In the genomic region with DNA sequence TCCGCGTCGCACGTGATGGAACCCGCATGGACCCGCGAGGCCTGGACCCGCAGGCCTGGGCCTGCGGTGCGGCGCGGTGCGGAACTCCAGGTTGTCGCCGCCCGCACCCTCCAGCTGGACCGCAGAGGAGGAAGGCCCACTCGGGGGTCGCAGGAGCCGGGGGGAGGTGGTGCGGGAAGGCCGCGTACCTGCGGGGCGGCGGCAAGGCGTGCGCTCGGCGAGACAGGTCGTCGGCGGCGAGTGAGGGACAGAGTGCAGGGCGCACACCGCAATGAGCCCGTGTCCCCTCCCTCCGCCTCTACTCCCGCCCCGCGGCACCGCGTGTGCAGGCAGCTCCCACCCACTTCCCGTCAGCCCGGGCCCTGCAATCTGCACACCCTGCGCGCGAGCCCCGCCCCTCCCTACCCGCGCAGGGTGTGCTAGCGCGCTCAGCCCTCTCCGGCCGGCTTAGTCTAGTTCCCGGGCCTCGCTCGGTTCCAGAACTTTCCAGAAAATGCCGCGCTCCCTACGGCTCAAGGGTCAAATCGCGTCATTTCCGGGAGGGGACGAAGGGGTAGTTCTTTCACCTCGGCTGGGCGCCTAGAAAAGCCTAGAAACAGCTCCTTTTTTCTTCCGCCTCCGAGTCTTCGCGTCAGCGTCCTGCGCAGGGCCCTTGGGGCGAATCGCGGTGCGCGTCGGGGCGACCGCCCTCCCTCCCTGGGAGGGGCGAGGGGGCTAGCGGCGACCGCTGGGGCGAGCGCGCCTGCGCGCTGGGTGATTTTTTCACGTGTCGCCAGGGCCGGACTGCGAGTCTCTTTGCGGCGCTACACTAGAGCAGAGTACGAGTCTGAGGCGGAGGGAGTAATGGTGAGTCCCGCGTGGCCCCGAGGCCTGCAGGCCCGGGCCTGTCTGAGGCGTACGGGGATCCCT, we compare ENCODE assay signal across 1 cellular context.
TF ChIP-seq lines count a peak whose summit lies in the region.

A gene (minus strand): TSS at position 247 of the 909 bp plus-strand sequence. CDS start 992 bp downstream, outside the sequence.
A gene (plus strand): TSS at position 786 of the 909 bp plus-strand sequence. CDS start 58 bp downstream, at position 844.

TF ChIP-seq in HepG2, 621 proteins besides CTCF, POLR2A, EP300 and RAD21 (continued from another document and continues in another):
- TF ChIP-seq, protein P1, sequence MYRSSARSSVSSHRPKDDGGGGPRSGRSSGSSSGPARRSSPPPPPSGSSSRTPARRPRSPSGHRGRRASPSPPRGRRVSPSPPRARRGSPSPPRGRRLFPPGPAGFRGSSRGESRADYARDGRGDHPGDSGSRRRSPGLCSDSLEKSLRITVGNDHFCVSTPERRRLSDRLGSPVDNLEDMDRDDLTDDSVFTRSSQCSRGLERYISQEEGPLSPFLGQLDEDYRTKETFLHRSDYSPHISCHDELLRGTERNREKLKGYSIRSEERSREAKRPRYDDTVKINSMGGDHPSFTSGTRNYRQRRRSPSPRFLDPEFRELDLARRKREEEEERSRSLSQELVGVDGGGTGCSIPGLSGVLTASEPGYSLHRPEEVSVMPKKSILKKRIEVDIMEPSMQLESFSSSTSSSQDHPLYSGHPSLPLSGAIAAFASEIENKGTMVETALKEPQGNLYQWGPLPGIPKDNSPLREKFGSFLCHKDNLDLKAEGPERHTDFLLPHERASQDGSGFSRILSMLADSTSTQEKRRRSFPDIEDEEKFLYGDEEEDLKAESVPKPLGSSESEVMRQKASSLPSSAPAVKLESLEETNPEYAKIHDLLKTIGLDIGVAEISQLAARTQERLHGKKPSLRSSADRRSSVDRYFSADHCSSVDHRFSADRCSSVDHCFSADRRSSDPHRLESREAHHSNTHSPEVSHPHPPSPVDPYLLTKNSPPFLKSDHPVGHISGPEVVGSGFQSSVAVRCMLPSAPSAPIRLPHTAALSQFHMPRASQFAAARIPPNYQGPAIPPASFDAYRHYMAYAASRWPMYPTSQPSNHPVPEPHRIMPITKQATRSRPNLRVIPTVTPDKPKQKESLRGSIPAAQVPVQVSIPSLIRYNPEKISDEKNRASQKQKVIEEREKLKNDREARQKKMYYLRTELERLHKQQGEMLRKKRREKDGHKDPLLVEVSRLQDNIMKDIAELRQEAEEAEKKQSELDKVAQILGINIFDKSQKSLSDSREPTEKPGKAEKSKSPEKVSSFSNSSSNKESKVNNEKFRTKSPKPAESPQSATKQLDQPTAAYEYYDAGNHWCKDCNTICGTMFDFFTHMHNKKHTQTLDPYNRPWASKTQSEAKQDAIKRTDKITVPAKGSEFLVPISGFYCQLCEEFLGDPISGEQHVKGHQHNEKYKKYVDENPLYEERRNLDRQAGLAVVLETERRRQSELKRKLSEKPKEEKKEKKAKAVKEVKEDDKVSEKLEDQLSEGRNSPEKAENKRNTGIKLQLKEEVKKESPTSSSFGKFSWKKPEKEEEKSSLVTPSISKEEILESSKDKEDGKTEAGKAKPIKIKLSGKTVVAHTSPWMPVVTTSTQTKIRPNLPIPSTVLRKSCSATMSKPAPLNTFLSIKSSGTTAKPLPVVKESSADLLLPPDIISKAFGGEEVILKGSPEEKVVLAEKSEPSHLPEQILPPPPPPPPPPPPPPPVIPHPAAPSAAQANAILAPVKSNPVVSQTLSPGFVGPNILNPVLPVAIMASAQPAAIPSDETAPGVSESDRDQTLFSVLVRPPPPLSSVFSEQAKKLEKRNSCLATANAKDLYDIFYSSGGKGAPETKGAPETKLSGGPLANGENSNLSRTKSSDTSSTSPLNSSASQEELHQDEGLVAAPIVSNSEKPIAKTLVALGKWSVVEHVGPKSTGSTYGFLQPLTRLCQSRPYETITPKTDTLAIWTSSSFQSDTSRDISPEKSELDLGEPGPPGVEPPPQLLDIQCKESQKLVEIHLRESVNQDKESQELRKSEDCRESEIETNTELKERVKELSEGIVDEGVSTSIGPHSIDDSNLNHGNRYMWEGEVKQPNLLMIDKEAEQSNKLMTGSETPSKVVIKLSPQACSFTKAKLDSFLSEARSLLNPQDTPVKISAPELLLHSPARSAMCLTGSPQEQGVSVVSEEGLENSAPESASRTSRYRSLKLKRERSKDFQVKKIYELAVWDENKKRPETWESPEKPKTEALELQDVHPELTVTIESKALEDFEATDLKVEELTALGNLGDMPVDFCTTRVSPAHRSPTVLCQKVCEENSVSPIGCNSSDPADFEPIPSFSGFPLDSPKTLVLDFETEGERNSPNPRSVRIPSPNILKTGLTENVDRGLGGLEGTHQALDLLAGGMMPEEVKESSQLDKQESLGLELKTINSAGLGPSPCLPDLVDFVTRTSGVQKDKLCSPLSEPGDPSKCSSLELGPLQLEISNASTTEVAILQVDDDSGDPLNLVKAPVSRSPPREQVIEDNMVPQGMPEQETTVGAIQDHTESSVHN (CRISPR knock-in tag; IDR thresholded peaks at IDR 0.05): peak; percentile 87; the same call in 1 of the 2 replicates
- TF ChIP-seq, protein P2, sequence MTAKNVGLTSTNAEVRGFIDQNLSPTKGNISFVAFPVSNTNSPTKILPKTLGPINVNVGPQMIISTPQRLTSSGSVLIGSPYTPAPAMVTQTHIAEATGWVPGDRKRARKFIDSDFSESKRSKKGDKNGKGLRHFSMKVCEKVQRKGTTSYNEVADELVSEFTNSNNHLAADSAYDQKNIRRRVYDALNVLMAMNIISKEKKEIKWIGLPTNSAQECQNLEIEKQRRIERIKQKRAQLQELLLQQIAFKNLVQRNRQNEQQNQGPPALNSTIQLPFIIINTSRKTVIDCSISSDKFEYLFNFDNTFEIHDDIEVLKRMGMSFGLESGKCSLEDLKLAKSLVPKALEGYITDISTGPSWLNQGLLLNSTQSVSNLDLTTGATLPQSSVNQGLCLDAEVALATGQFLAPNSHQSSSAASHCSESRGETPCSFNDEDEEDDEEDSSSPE (CRISPR knock-in tag; IDR thresholded peaks at IDR 0.05): peak; percentile 96
- TF ChIP-seq IRF2 (CRISPR knock-in tag; IDR thresholded peaks at IDR 0.05): peak; percentile 81
- TF ChIP-seq REPIN1 (CRISPR knock-in tag; IDR thresholded peaks at IDR 0.05; ENCODE audit: borderline replicate concordance, low read depth): peak; percentile 96
- TF ChIP-seq, protein P3, sequence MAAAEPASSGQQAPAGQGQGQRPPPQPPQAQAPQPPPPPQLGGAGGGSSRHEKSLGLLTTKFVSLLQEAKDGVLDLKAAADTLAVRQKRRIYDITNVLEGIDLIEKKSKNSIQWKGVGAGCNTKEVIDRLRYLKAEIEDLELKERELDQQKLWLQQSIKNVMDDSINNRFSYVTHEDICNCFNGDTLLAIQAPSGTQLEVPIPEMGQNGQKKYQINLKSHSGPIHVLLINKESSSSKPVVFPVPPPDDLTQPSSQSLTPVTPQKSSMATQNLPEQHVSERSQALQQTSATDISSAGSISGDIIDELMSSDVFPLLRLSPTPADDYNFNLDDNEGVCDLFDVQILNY (CRISPR knock-in tag; conservative IDR thresholded peaks at IDR 0.05): peak; percentile 94
- peak; percentile 50 for TF ChIP-seq ESRRA (CRISPR knock-in tag; IDR thresholded peaks at IDR 0.05; ENCODE audit: low read depth)
- TF ChIP-seq BHLHE40 (IDR thresholded peaks at IDR 0.05; ENCODE audit: low read length): peak; percentile 68
- TF ChIP-seq ZBTB42 (CRISPR knock-in tag; IDR thresholded peaks at IDR 0.05): peak; percentile 95
- peak; percentile 93; the same call in 1 of the 2 replicates for TF ChIP-seq STAT5B (CRISPR knock-in tag; IDR thresholded peaks at IDR 0.05)
- peak; percentile 80 for TF ChIP-seq HOXA7 (CRISPR knock-in tag; IDR thresholded peaks at IDR 0.05)
- peak; percentile 91 for TF ChIP-seq REXO4 (CRISPR knock-in tag; IDR thresholded peaks at IDR 0.05; ENCODE audit: borderline replicate concordance)
- TF ChIP-seq YEATS4 (CRISPR knock-in tag; IDR thresholded peaks at IDR 0.05; ENCODE audit: borderline replicate concordance): peak; percentile 99
- peak; percentile 96 for TF ChIP-seq ZFYVE20 (CRISPR knock-in tag; IDR thresholded peaks at IDR 0.05; ENCODE audit: borderline replicate concordance, low read depth)
- no peak; the same call in none of the 2 replicates for TF ChIP-seq SATB2 (CRISPR knock-in tag; IDR thresholded peaks at IDR 0.05)
- peak; percentile 99 for TF ChIP-seq ZNF619 (CRISPR knock-in tag; IDR thresholded peaks at IDR 0.05)
- TF ChIP-seq, protein P4, sequence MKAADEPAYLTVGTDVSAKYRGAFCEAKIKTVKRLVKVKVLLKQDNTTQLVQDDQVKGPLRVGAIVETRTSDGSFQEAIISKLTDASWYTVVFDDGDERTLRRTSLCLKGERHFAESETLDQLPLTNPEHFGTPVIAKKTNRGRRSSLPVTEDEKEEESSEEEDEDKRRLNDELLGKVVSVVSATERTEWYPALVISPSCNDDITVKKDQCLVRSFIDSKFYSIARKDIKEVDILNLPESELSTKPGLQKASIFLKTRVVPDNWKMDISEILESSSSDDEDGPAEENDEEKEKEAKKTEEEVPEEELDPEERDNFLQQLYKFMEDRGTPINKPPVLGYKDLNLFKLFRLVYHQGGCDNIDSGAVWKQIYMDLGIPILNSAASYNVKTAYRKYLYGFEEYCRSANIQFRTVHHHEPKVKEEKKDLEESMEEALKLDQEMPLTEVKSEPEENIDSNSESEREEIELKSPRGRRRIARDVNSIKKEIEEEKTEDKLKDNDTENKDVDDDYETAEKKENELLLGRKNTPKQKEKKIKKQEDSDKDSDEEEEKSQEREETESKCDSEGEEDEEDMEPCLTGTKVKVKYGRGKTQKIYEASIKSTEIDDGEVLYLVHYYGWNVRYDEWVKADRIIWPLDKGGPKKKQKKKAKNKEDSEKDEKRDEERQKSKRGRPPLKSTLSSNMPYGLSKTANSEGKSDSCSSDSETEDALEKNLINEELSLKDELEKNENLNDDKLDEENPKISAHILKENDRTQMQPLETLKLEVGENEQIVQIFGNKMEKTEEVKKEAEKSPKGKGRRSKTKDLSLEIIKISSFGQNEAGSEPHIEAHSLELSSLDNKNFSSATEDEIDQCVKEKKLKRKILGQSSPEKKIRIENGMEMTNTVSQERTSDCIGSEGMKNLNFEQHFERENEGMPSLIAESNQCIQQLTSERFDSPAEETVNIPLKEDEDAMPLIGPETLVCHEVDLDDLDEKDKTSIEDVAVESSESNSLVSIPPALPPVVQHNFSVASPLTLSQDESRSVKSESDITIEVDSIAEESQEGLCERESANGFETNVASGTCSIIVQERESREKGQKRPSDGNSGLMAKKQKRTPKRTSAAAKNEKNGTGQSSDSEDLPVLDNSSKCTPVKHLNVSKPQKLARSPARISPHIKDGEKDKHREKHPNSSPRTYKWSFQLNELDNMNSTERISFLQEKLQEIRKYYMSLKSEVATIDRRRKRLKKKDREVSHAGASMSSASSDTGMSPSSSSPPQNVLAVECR (CRISPR knock-in tag; IDR thresholded peaks at IDR 0.05; ENCODE audit: borderline replicate concordance): peak; percentile 95
- TF ChIP-seq, protein P5, sequence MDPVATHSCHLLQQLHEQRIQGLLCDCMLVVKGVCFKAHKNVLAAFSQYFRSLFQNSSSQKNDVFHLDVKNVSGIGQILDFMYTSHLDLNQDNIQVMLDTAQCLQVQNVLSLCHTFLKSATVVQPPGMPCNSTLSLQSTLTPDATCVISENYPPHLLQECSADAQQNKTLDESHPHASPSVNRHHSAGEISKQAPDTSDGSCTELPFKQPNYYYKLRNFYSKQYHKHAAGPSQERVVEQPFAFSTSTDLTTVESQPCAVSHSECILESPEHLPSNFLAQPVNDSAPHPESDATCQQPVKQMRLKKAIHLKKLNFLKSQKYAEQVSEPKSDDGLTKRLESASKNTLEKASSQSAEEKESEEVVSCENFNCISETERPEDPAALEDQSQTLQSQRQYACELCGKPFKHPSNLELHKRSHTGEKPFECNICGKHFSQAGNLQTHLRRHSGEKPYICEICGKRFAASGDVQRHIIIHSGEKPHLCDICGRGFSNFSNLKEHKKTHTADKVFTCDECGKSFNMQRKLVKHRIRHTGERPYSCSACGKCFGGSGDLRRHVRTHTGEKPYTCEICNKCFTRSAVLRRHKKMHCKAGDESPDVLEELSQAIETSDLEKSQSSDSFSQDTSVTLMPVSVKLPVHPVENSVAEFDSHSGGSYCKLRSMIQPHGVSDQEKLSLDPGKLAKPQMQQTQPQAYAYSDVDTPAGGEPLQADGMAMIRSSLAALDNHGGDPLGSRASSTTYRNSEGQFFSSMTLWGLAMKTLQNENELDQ (CRISPR knock-in tag; IDR thresholded peaks at IDR 0.05; ENCODE audit: borderline replicate concordance): peak; percentile 79; the same call in 1 of the 2 replicates
- TF ChIP-seq ELF3 (CRISPR knock-in tag; IDR thresholded peaks at IDR 0.05): peak; percentile 95
- peak; percentile 90 for TF ChIP-seq ZNF441 (CRISPR knock-in tag; IDR thresholded peaks at IDR 0.05; ENCODE audit: borderline replicate concordance)
- peak; percentile 95 for TF ChIP-seq HIVEP1 (CRISPR knock-in tag; IDR thresholded peaks at IDR 0.05)
- peak; percentile 87 for TF ChIP-seq MYNN (CRISPR knock-in tag; IDR thresholded peaks at IDR 0.05; ENCODE audit: low read depth)
- TF ChIP-seq, protein P6, sequence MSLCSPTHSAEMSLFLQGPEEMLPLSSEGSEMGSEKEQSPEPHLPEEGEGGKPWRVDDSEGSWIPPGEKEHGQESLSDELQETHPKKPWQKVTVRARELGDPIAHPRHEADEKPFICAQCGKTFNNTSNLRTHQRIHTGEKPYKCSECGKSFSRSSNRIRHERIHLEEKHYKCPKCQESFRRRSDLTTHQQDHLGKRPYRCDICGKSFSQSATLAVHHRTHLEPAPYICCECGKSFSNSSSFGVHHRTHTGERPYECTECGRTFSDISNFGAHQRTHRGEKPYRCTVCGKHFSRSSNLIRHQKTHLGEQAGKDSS (CRISPR knock-in tag; IDR thresholded peaks at IDR 0.05; ENCODE audit: borderline replicate concordance, low read depth): peak; percentile 92; the same call in 1 of the 2 replicates
- TF ChIP-seq ZNF484 (CRISPR knock-in tag; IDR thresholded peaks at IDR 0.05; ENCODE audit: borderline replicate concordance, low read depth): peak; percentile 81; the same call in 1 of the 2 replicates
- peak; percentile 99 for TF ChIP-seq BORCS8-MEF2B (CRISPR knock-in tag; IDR thresholded peaks at IDR 0.05)
- TF ChIP-seq HDAC6 (IDR thresholded peaks at IDR 0.05; ENCODE audit: low read depth, low read length): no peak
- TF ChIP-seq ZNF30 (CRISPR knock-in tag; IDR thresholded peaks at IDR 0.05): peak; percentile 36
- peak; percentile 92 for TF ChIP-seq MEIS2 (CRISPR knock-in tag; IDR thresholded peaks at IDR 0.05)
- TF ChIP-seq MTA3 (CRISPR knock-in tag; IDR thresholded peaks at IDR 0.05): 0 out of 2 replicates have a peak, but pooled peaks have one; percentile 76
- TF ChIP-seq ZNF543 (CRISPR knock-in tag; IDR thresholded peaks at IDR 0.05): peak; percentile 96
- TF ChIP-seq ZNF672 (CRISPR knock-in tag; IDR thresholded peaks at IDR 0.05): peak; percentile 92
- TF ChIP-seq TARDBP (CRISPR knock-in tag; IDR thresholded peaks at IDR 0.05): peak; percentile 98
- no peak for TF ChIP-seq EZH2 (conservative IDR thresholded peaks at IDR 0.05; ENCODE audit: low read depth, low read length)
- TF ChIP-seq SOX13 (IDR thresholded peaks at IDR 0.05): peak; percentile 75; the same call in 1 of the 2 replicates
- peak in 1 of 2 experiments; percentile 71; a peak in 2 of 4 replicates for TF ChIP-seq SOX13 (CRISPR knock-in tag; conservative IDR thresholded peaks at IDR 0.05 in 1 of 2, IDR thresholded peaks at IDR 0.05 in 1 of 2)
- TF ChIP-seq, protein P7, sequence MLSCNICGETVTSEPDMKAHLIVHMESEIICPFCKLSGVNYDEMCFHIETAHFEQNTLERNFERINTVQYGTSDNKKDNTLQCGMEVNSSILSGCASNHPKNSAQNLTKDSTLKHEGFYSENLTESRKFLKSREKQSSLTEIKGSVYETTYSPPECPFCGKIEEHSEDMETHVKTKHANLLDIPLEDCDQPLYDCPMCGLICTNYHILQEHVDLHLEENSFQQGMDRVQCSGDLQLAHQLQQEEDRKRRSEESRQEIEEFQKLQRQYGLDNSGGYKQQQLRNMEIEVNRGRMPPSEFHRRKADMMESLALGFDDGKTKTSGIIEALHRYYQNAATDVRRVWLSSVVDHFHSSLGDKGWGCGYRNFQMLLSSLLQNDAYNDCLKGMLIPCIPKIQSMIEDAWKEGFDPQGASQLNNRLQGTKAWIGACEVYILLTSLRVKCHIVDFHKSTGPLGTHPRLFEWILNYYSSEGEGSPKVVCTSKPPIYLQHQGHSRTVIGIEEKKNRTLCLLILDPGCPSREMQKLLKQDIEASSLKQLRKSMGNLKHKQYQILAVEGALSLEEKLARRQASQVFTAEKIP (CRISPR knock-in tag; IDR thresholded peaks at IDR 0.05; ENCODE audit: borderline replicate concordance): peak; percentile 91; the same call in 1 of the 2 replicates
- TF ChIP-seq EED (CRISPR knock-in tag; IDR thresholded peaks at IDR 0.05): peak; percentile 99
